In the genomic region with DNA sequence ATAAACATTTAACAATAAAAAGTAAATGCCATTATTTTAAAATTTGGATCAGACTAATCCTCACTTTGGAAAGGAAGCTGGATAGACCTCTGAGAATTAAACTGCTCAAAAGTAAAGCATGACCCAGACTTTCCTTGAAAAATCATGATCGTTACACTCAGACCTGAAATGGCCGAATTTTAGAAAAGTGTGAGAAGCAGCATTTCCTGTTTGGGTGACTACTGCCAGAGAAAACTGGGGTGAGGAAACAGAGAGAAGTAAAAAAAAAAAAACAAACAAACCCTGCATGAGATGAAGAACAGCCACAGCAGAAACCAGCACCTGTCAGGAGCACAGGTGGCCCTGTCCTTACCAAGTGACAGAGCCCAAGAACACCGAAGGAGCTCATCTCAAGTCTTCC, we compare ENCODE assay signal across 25 cellular contexts.
"Had no signal": no experiment of that assay in that cellular context is flagged by ENCODE, and none has a peak within 500 bp of the region (broad histone marks: within the 10 kb centered on the region; RNA-seq: fewer than 3 reads in every experiment).

No MANE protein-coding gene starts in this region.

- H3K4me1 Mint-ChIP-seq: activated naive CD4-positive, alpha-beta T cell treated with anti-CD3 and anti-CD28 coated beads, Interleukin-2, amount 50 U/mL, for 24 hours had no signal

- H3K27me3 Mint-ChIP-seq: activated CD4-positive, alpha-beta memory T cell treated with anti-CD3 and anti-CD28 coated beads, Interleukin-2, amount 10 ng/mL, durations not matched to agents 7 days and 5 days; activated CD4-positive, alpha-beta T cell treated with anti-CD3 and anti-CD28 coated beads, Interleukin-2, amount 10 ng/mL, durations not matched to agents 7 days and 5 days; activated naive CD4-positive, alpha-beta T cell treated with anti-CD3 and anti-CD28 coated beads, Interleukin-2, amount 50 U/mL, for 24 hours; activated naive CD8-positive, alpha-beta T cell treated with anti-CD3 and anti-CD28 coated beads, Interleukin-2, amount 50 U/mL, for 24 hours; progenitor cell of endocrine pancreas had no signal

- DNase-seq: activated CD4-positive, alpha-beta memory T cell treated with anti-CD3 and anti-CD28 coated beads, Interleukin-2, amount 10 ng/mL, durations not matched to agents 7 days and 5 days; activated CD4-positive, alpha-beta T cell treated with anti-CD3 and anti-CD28 coated beads, Interleukin-2, amount 10 ng/mL, durations not matched to agents 7 days and 5 days; activated CD4-positive, CD25-positive, alpha-beta regulatory T cell treated with anti-CD3 and anti-CD28 coated beads, Interleukin-2, amount 50 U/mL, for 72 hours; activated naive CD8-positive, alpha-beta T cell treated with anti-CD3 and anti-CD28 coated beads, Interleukin-2, amount 50 U/mL, for 24 hours; amygdala; cerebellar nuclear complex; colonic mucosa; effector CD8-positive, alpha-beta T cell; foreskin keratinocyte; heart left ventricle; hypothalamus; mesenchymal stem cell; ovary; right lobe of liver; stimulated activated CD4-positive, alpha-beta T cell treated with anti-CD3 and anti-CD28 coated beads, Interleukin-2, amount 100 ng/mL, for 48 hours; stimulated activated naive CD8-positive, alpha-beta T cell treated with anti-CD3 and anti-CD28 coated beads, Interleukin-15, Interleukin-2, amounts not matched to agents 100 U/mL and 50 U/mL, for 24 hours; substantia nigra; T-helper 2 cell; tibial artery; upper lobe of right lung had no signal

- H3K36me3 ChIP-seq: colonic mucosa, ovary had no signal

- H3K4me3 Mint-ChIP-seq: activated CD4-positive, alpha-beta memory T cell treated with anti-CD3 and anti-CD28 coated beads, Interleukin-2, amount 10 ng/mL, durations not matched to agents 7 days and 5 days; activated CD4-positive, alpha-beta T cell treated with anti-CD3 and anti-CD28 coated beads, Interleukin-2, amount 10 ng/mL, durations not matched to agents 7 days and 5 days; activated naive CD4-positive, alpha-beta T cell treated with anti-CD3 and anti-CD28 coated beads, Interleukin-2, amount 50 U/mL, for 24 hours; activated naive CD8-positive, alpha-beta T cell treated with anti-CD3 and anti-CD28 coated beads, Interleukin-2, amount 50 U/mL, for 24 hours; nephron had no signal

- H3K9me3 Mint-ChIP-seq: activated CD4-positive, alpha-beta memory T cell treated with anti-CD3 and anti-CD28 coated beads, Interleukin-2, amount 10 ng/mL, durations not matched to agents 7 days and 5 days; activated CD4-positive, alpha-beta T cell treated with anti-CD3 and anti-CD28 coated beads, Interleukin-2, amount 10 ng/mL, durations not matched to agents 7 days and 5 days; activated naive CD4-positive, alpha-beta T cell treated with anti-CD3 and anti-CD28 coated beads, Interleukin-2, amount 50 U/mL, for 24 hours; activated naive CD8-positive, alpha-beta T cell treated with anti-CD3 and anti-CD28 coated beads, Interleukin-2, amount 50 U/mL, for 24 hours; activated T-helper 2 cell treated with anti-CD3 and anti-CD28 coated beads, Interferon-gamma antibody, Interleukin-2, Interleukin-4, amounts not matched to agents 10 μg/mL and 5 μg/mL and 100 μg/mL, durations not matched to agents 14 hours and 24 hours and 36 hours; nephron had no signal

- ATAC-seq: activated naive CD8-positive, alpha-beta T cell treated with anti-CD3 and anti-CD28 coated beads, Interleukin-2, amount 50 U/mL, for 24 hours; foreskin keratinocyte; heart left ventricle; right lobe of liver; stimulated activated naive CD8-positive, alpha-beta T cell treated with anti-CD3 and anti-CD28 coated beads, Interleukin-15, Interleukin-2, amounts not matched to agents 100 U/mL and 50 U/mL, for 24 hours; upper lobe of right lung had no signal

- H3K9me3 ChIP-seq: colonic mucosa, heart left ventricle, neutrophil, ovary, right lobe of liver, tibial artery, upper lobe of right lung had no signal

- H3K27me3 ChIP-seq: colonic mucosa, foreskin keratinocyte, heart left ventricle, neutrophil, ovary, right lobe of liver, tibial artery, upper lobe of right lung had no signal

- H3K4me3 ChIP-seq: colonic mucosa, heart left ventricle, ovary, right lobe of liver, tibial artery, upper lobe of right lung had no signal

- H3K27ac ChIP-seq: colonic mucosa, foreskin keratinocyte, heart left ventricle, neutrophil, ovary, right lobe of liver, tibial artery, upper lobe of right lung had no signal

- H3K27ac Mint-ChIP-seq: activated CD4-positive, alpha-beta memory T cell treated with anti-CD3 and anti-CD28 coated beads, Interleukin-2, amount 10 ng/mL, durations not matched to agents 7 days and 5 days; activated CD4-positive, alpha-beta T cell treated with anti-CD3 and anti-CD28 coated beads, Interleukin-2, amount 10 ng/mL, durations not matched to agents 7 days and 5 days; activated naive CD4-positive, alpha-beta T cell treated with anti-CD3 and anti-CD28 coated beads, Interleukin-2, amount 50 U/mL, for 24 hours; activated naive CD8-positive, alpha-beta T cell treated with anti-CD3 and anti-CD28 coated beads, Interleukin-2, amount 50 U/mL, for 24 hours; activated T-helper 2 cell treated with anti-CD3 and anti-CD28 coated beads, Interferon-gamma antibody, Interleukin-2, Interleukin-4, amounts not matched to agents 10 μg/mL and 5 μg/mL and 100 μg/mL, durations not matched to agents 14 hours and 24 hours and 36 hours; progenitor cell of endocrine pancreas had no signal

- H3K4me1 ChIP-seq: colonic mucosa, foreskin keratinocyte had no signal
